8 cellular contexts compared by ENCODE assay signal in the genomic region with DNA sequence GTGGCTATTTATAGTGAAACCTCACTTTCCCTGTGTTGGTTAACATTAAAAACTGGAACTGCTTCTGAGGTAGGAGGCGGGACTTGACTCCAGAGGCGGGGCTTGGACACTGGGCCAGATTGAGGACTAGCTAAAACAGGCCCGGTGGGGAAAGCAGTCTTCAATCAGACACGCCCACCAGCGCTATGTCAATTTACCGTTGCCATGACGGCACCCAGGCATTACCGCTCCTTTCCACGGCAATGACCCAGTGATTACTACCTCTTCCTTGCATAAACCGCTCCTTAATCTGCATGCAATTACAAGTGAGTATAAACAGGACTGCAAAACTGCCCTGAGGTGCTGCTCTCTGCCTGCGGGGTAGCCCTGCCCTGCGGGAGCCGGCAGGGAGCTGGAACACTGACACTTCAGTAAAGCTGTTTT. TPM values are rescaled to one million over a fixed set of nuclear protein-coding genes. Genes with fewer than 3 reads are reported as not detected.
A peak's percentile ranks its signal among the peaks of the same experiment; 100 is the strongest.
DNase-seq lines count a peak whose midpoint lies in the region; ATAC-seq and TF ChIP-seq lines count a peak whose summit lies in the region.

No MANE protein-coding gene starts in this region.

- TF ChIP-seq POLR2A in body of pancreas (IDR thresholded peaks at IDR 0.05) = no peak

- H3F3A ChIP-seq in smooth muscle cell (ENCODE audit: low read depth) = no peaks in the 10 kb centered on the region

- H2AFZ ChIP-seq in smooth muscle cell (ENCODE audit: low read depth) = no peak overlapping the region

- peak; percentile 90 for DNase-seq in DMS79 treated with DMSO at 0.1 percent for 48 hours (lab: John Stamatoyannopoulos, UW)
- DNase-seq in NCI-H1048 (lab: John Stamatoyannopoulos, UW) = peak; percentile 87
- peak; percentile 93 to 95 for DNase-seq in SJCRH30
- peak; percentile 94 to 98 (median 98) for DNase-seq in body of pancreas
- DNase-seq in iPS-NIHi11 (ENCODE audit: low spot score) = peak; percentile 73
- DNase-seq in smooth muscle cell (lab: John Stamatoyannopoulos, UW; ENCODE audit: unreplicated experiment) = peak; percentile 26
- DNase-seq in effector CD8-positive, alpha-beta T cell (lab: John Stamatoyannopoulos, UW) = no peak

- H3K27ac ChIP-seq in SJCRH30 (no peak overlapping the region; the same call in 1 of the 2 replicates), body of pancreas (peak overlapping the region in 3 of 4 donors; percentile 65 to 84 (median 78)), smooth muscle cell (ENCODE audit: low read depth) (peak overlapping the region; percentile 72)

- intact Hi-C loops in body of pancreas (cut with DNase I) = no loop called here

- H3K79me2 ChIP-seq in smooth muscle cell (ENCODE audit: low read depth) = peaks cover 6% of the 10 kb centered on the region

- H3K9me3 ChIP-seq in SJCRH30 (replicated peaks) (no peaks in the 10 kb centered on the region), body of pancreas (no peaks in the 10 kb centered on the region), smooth muscle cell (replicated peaks; ENCODE audit: low read depth) (no peaks in the 10 kb centered on the region)

- TF ChIP-seq CTCF in body of pancreas (IDR thresholded peaks at IDR 0.05) (peak in 1 of 7 experiments; percentile 10), smooth muscle cell (IDR thresholded peaks at IDR 0.05; ENCODE audit: borderline replicate concordance, insufficient read depth, poor library complexity, severe bottlenecking) (no peak)

- peaks cover 32% of the 10 kb centered on the region for H3K4me1 ChIP-seq in SJCRH30
- peaks cover 34% of the 10 kb centered on the region for H3K4me1 ChIP-seq in body of pancreas
- peaks cover 7% of the 10 kb centered on the region for H3K4me1 ChIP-seq in smooth muscle cell (ENCODE audit: low read depth)

- H3K4me3 ChIP-seq in SJCRH30 (no peak overlapping the region), body of pancreas (no peak overlapping the region), smooth muscle cell (no peak overlapping the region)

- ATAC-seq in body of pancreas = peak; percentile 98
- no peak for ATAC-seq in GM18868 (IDR thresholded peaks at IDR 0.05; ENCODE audit: unreplicated experiment)

- peaks cover 4% of the 10 kb centered on the region for H3K36me3 ChIP-seq in SJCRH30
- no peaks in the 10 kb centered on the region for H3K36me3 ChIP-seq in body of pancreas (replicated peaks in 1 of 2; ENCODE audit: insufficient read depth in 1 of 2, low read depth in 2 of 2)
- H3K36me3 ChIP-seq in smooth muscle cell (ENCODE audit: low read depth) = no peaks in the 10 kb centered on the region

- no peaks in the 10 kb centered on the region for H4K20me1 ChIP-seq in smooth muscle cell (ENCODE audit: low read depth)

- H3K9ac ChIP-seq in smooth muscle cell (ENCODE audit: low read depth) = peak overlapping the region; percentile 29

- H3K27me3 ChIP-seq in SJCRH30 (no peaks in the 10 kb centered on the region), body of pancreas (no peaks in the 10 kb centered on the region), smooth muscle cell (ENCODE audit: low read depth) (no peaks in the 10 kb centered on the region)

- WGBS in body of pancreas, 2 donors = 1 to 5% methylated on average over 13 of the region's 13 CpGs
- 10% methylated on average over 13 of the region's 13 CpGs for WGBS in smooth muscle cell (ENCODE audit: low lambda C conversion rate)

- peak overlapping the region; percentile 55 for H3K4me2 ChIP-seq in smooth muscle cell

RNA-seq across cellular contexts. Expression of gene LRRFIP1, which starts 35.3 kb away (rescaled TPM):
- total RNA-seq in SJCRH30 (2014; rRNA removed; shearing (Covaris generic)) = 53.3 and 61.5 TPM in 2 replicates
- total RNA-seq in body of pancreas (10 to 100 TPM; 49.8 to 57.1 TPM), smooth muscle cell (36.2 and 49.5 TPM in 2 replicates)
- 65.1 and 82.7 TPM in 2 replicates for polyA plus RNA-seq in smooth muscle cell
